1 cellular context compared by ENCODE assay signal in the genomic region with DNA sequence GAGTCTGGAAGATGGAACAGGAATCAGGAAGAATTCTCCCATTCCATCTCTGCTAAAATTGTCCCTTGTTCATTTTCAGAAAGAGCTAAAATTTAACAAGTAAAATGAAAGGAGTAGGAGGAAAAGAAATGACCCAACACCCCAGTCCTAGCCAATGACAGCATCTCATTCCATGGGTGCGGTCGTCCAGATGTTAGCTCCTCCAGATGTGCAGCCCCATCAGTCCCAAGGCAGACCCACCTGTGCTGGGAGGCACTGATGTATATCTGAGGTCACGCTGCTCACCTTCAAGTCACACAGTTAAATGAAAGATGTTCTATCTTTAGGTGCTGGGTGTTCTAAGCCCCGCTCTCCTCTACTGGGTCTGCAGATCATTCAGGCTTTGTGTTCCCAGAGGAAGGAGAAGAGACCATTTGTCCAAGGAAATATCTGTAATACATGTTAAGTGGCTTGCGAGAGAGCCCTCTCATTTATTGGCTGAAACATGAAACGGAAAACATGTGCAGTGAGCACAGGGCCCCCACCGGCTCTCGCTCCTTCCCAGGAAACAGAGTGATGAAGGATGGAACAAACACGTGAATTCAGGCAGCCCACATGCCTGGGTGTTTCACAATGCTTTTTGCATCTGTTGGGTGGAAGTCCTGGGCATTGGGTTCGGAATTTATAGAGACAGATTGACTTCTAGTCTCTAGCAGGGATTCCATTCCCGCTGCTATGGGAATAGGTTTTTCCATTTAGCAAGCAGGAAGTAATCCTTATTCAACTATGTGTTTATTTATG.
A peak's percentile ranks its signal among the peaks of the same experiment; 100 is the strongest.
TF ChIP-seq lines count a peak whose summit lies in the region.

No MANE protein-coding gene starts in this region.

TF ChIP-seq in K562, 482 proteins besides CTCF, POLR2A, EP300 and RAD21 (continued from another document):
- TF ChIP-seq CBFA2T2 (conservative IDR thresholded peaks at IDR 0.05) (peak; percentile 26; the same call in 1 of the 2 replicates), ESRRB (CRISPR knock-in tag; IDR thresholded peaks at IDR 0.05; ENCODE audit: borderline replicate concordance) (no peak)
TF ChIP-seq in K562: peak in this region for 2.
